8 cellular contexts compared by ENCODE assay signal in the genomic region with DNA sequence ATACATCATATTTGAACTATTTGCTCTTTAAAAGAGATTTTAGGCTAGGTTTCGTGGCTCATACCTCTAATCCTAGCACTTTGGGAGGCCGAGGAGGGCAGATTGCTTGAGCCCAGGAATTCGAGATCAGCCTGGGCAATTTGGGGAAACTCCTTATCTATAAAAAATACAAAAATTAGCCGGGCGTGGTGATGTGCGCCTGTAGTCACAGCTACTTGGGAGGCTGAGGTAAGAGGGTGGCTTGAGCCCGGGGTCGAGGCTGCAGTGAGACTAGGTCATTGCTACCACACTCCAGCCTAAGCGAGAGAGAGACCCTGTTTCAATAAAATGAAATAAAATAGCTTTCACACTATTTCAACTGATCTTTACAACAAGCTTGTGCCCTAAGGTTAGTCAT. TPM values are rescaled to one million over a fixed set of nuclear protein-coding genes. Genes with fewer than 3 reads are reported as not detected.
DNase-seq lines count a peak whose midpoint lies in the region; ATAC-seq and TF ChIP-seq lines count a peak whose summit lies in the region.

No MANE protein-coding gene starts in this region.

- peaks cover 12% of the 10 kb centered on the region for H3K79me1 ChIP-seq in mesendoderm (ENCODE audit: low read length)

- H2BK120ac ChIP-seq in mesendoderm (ENCODE audit: low read depth, low read length) = no peak overlapping the region

- intact Hi-C loops in heart left ventricle (cut with DNase I) (loop anchor here in 2 of 10 donors (10.0 kb wide), 1 partner anchor 1884 kb away; no protein-coding TSS in a partner anchor), cardiac septum (cut with DNase I) (no loop called here), body of pancreas (cut with DNase I) (no loop called here)

- TF ChIP-seq POLR2A in heart left ventricle (IDR thresholded peaks at IDR 0.05) (no peak), body of pancreas (IDR thresholded peaks at IDR 0.05) (no peak)

- H3K27ac ChIP-seq in heart left ventricle = peak overlapping the region in 11 of 12 donors; percentile 65 to 89 (median 81)
- peak overlapping the region in 3 of 4 donors; percentile 70 to 85 (median 77) for H3K27ac ChIP-seq in body of pancreas
- H3K27ac ChIP-seq in mesendoderm (ENCODE audit: low read depth, low read length) = no peak overlapping the region
- no peak overlapping the region for H3K27ac ChIP-seq in urinary bladder (ENCODE audit: low read depth)

- H3K4ac ChIP-seq in mesendoderm (ENCODE audit: low read depth, low read length) = no peak overlapping the region

- no peak for ATAC-seq in heart left ventricle
- ATAC-seq in body of pancreas = no peak

- H2BK15ac ChIP-seq in mesendoderm (replicated peaks; ENCODE audit: low read depth) = no peak overlapping the region

- WGBS in heart left ventricle, 4 donors = 81 to 86% (median 84%) methylated on average over 9 of the region's 9 CpGs
- 72 to 79% methylated on average over 9 of the region's 9 CpGs for WGBS in body of pancreas, 2 donors
- no CpG with 5 or more reads among the region's 9 CpGs for WGBS in mesendoderm (ENCODE audit: extremely low coverage, insufficient coverage, low lambda C conversion rate)
- 80% methylated on average over 9 of the region's 9 CpGs for WGBS in urinary bladder

- H2AK5ac ChIP-seq in mesendoderm (ENCODE audit: low read length) = no peak overlapping the region

- peaks cover 9 to 50% (median 39%) of the 10 kb centered on the region in 12 donors for H3K4me1 ChIP-seq in heart left ventricle
- peaks cover 32% of the 10 kb centered on the region for H3K4me1 ChIP-seq in body of pancreas
- peaks cover 1% of the 10 kb centered on the region for H3K4me1 ChIP-seq in mesendoderm (ENCODE audit: control insufficient read depth, low read depth, low read length)
- no peaks in the 10 kb centered on the region for H3K4me1 ChIP-seq in urinary bladder (ENCODE audit: insufficient read depth)

- peaks cover 0 to 9% (median 4%) of the 10 kb centered on the region in 9 donors for H3K36me3 ChIP-seq in heart left ventricle
- H3K36me3 ChIP-seq in body of pancreas (replicated peaks in 1 of 2; ENCODE audit: insufficient read depth in 1 of 2, low read depth in 2 of 2) = no peaks in the 10 kb centered on the region
- no peaks in the 10 kb centered on the region for H3K36me3 ChIP-seq in mesendoderm (ENCODE audit: control insufficient read depth, insufficient read depth, low read length)
- H3K36me3 ChIP-seq in urinary bladder (ENCODE audit: insufficient read depth) = no peaks in the 10 kb centered on the region

- peak overlapping the region; percentile 68 for H3K56ac ChIP-seq in mesendoderm (ENCODE audit: low read length)

- H4K5ac ChIP-seq in mesendoderm (ENCODE audit: low read length) = no peak overlapping the region

- H4K8ac ChIP-seq in mesendoderm (ENCODE audit: low read depth, low read length) = no peak overlapping the region

- H3K9ac ChIP-seq in mesendoderm (ENCODE audit: low read length) = peak overlapping the region; percentile 93

- no peaks in the 10 kb centered on the region for H3K9me3 ChIP-seq in heart left ventricle
- no peaks in the 10 kb centered on the region for H3K9me3 ChIP-seq in body of pancreas

- H3K27me3 ChIP-seq in heart left ventricle = no peaks in the 10 kb centered on the region
- no peaks in the 10 kb centered on the region for H3K27me3 ChIP-seq in body of pancreas
- no peaks in the 10 kb centered on the region for H3K27me3 ChIP-seq in mesendoderm (ENCODE audit: insufficient read depth, low read length, poor library complexity)

- TF ChIP-seq CTCF in heart left ventricle (IDR thresholded peaks at IDR 0.05) (no peak), body of pancreas (IDR thresholded peaks at IDR 0.05) (no peak)

- no peak overlapping the region for H2BK5ac ChIP-seq in mesendoderm (ENCODE audit: low read length)

- H3K18ac ChIP-seq in mesendoderm (ENCODE audit: low read length) = peak overlapping the region; percentile 25

- H3K4me2 ChIP-seq in mesendoderm (ENCODE audit: low read length) = no peak overlapping the region

- DNase-seq in heart left ventricle (no peak), cardiac septum (ENCODE audit: low spot score) (no peak), body of pancreas (no peak), mesendoderm (no peak), NCI-H1048 (lab: John Stamatoyannopoulos, UW) (no peak), NCI-H128 (lab: John Stamatoyannopoulos, UW; ENCODE audit: unreplicated experiment) (no peak), C1 segment of cervical spinal cord (lab: John Stamatoyannopoulos, UW) (no peak)

- H3K23ac ChIP-seq in mesendoderm (ENCODE audit: low read length) = no peak overlapping the region

- peaks cover 21% of the 10 kb centered on the region for H3K79me2 ChIP-seq in mesendoderm (ENCODE audit: control insufficient read depth, insufficient read depth, low read length)

- H3K4me3 ChIP-seq in heart left ventricle (peak overlapping the region; percentile 51 to 91 (median 76)), body of pancreas (no peak overlapping the region), mesendoderm (ENCODE audit: low read length) (no peak overlapping the region), urinary bladder (ENCODE audit: low read depth, low read length) (peak overlapping the region; percentile 79)

RNA-seq across cellular contexts. Expression of a gene that starts 0.5 kb away (rescaled TPM):
- total RNA-seq in heart left ventricle (10 to 100 TPM; 25.7 to 76.3 (median 58.0) TPM), cardiac septum (60.8 TPM), body of pancreas (10 to 100 TPM in 1 of 2 donors, 1 to 10 TPM in 1; 3.9 to 18.5 TPM), urinary bladder (17.2 TPM)
- polyA plus RNA-seq in heart left ventricle (100 to 1,000 TPM in 1 of 2 donors, 10 to 100 TPM in 1; 90.1 to 144 TPM), urinary bladder (42.4 TPM)
- polyA plus RNA-seq in mesendoderm (2013, experiment 1 of 2) = 93.8 TPM
- polyA plus RNA-seq in mesendoderm (2013, experiment 2 of 2) = 93.6 TPM

RNA-seq across cellular contexts. Expression of a gene that starts 2.4 kb away (rescaled TPM):
- 10 to 100 TPM; 12.7 to 19.3 (median 16.5) TPM for total RNA-seq in heart left ventricle
- polyA plus RNA-seq in heart left ventricle = 1 to 10 TPM; 4.1 to 9.5 TPM
- total RNA-seq in cardiac septum = 14.2 TPM
- total RNA-seq in body of pancreas = 1 to 10 TPM; 5.7 to 8.2 TPM
- 22.8 TPM for polyA plus RNA-seq in mesendoderm (2013, experiment 1 of 2)
- 23.1 TPM for polyA plus RNA-seq in mesendoderm (2013, experiment 2 of 2)
- total RNA-seq in urinary bladder = 18.0 TPM
- polyA plus RNA-seq in urinary bladder = 9.3 TPM

Comparison
In these comparisons a context has a peak if more than half of its experiments do, and no peak if none do; other contexts are left out.
1. H3K27ac ChIP-seq: peak in heart left ventricle (11 of 12) and body of pancreas (3 of 4); none in mesendoderm (single experiment) and urinary bladder (single experiment).
2. H3K4me3 ChIP-seq: peak in heart left ventricle (12 of 12) and urinary bladder (single experiment); none in body of pancreas (0 of 2) and mesendoderm (single experiment).